Comparison of ENCODE assay signal across 16 cellular contexts in genomic region chr13:110944968-110945952, GRCh38. TPM values are rescaled to one million over a fixed set of nuclear protein-coding genes. Genes with fewer than 3 reads are reported as not detected.
DNase-seq lines count a peak whose midpoint lies in the region; ATAC-seq, FAIRE-seq and TF ChIP-seq lines count a peak whose summit lies in the region.
"Had no signal": no experiment of that assay in that cellular context is flagged by ENCODE, and none has a peak within 500 bp of the region (broad histone marks: within the 10 kb centered on the region; RNA-seq: fewer than 3 reads in every experiment).

No MANE protein-coding gene starts in this region.

- H3K9ac ChIP-seq in BLaER1, result no peak overlapping the region
- H3K9ac ChIP-seq: SK-N-SH had no signal

- no peaks in the 10 kb centered on the region for H3K36me3 Mint-ChIP-seq in activated T-helper 17 cell treated with anti-CD3 and anti-CD28 coated beads, Interleukin-2, amount 50 U/mL, for 72 hours (ENCODE audit: low read depth)
- H3K36me3 Mint-ChIP-seq: CD4-positive, CD25-positive, alpha-beta regulatory T cell had no signal

- DNase-seq in GM12892 (ENCODE audit: insufficient read length) (no peak), mesenteric fat pad (ENCODE audit: low spot score) (peak; percentile 43), putamen (ENCODE audit: low spot score) (no peak)
- DNase-seq: KG1, NCI-H1436 treated with DMSO at 0.1 percent for 48 hours, NCI-H2029 treated with DMSO at 0.1 percent for 48 hours had no signal

- H3K4me2 ChIP-seq in BLaER1, result peak overlapping the region; percentile 33
- H3K4me2 ChIP-seq: SK-N-SH had no signal

- no peaks in the 10 kb centered on the region for H3K27me3 ChIP-seq in BLaER1

- H3K4me3 ChIP-seq in BLaER1, result no peak overlapping the region

- ATAC-seq in activated T-helper 17 cell treated with anti-CD3 and anti-CD28 coated beads, Interleukin-2, amount 50 U/mL, for 72 hours (replicated peaks), result no peak
- ATAC-seq in GM18498 (IDR thresholded peaks at IDR 0.05; ENCODE audit: unreplicated experiment) (no peak), HG03097 (IDR thresholded peaks at IDR 0.05; ENCODE audit: low FRiP score, unreplicated experiment) (no peak)

- peak overlapping the region; percentile 20 for H3K27ac Mint-ChIP-seq in activated T-helper 17 cell treated with anti-CD3 and anti-CD28 coated beads, Interleukin-2, amount 50 U/mL, for 72 hours
- H3K27ac Mint-ChIP-seq: B cell; CD4-positive, CD25-positive, alpha-beta regulatory T cell had no signal

- H3K9me3 ChIP-seq in BLaER1, result peaks cover 12% of the 10 kb centered on the region
- H3K9me3 ChIP-seq: SK-N-SH had no signal

- no peak for TF ChIP-seq POLR2A in GM12892 (IDR thresholded peaks at IDR 0.05; ENCODE audit: low read depth, low read length)

- no peak overlapping the region for H3K27ac ChIP-seq in BLaER1
- H3K27ac ChIP-seq: RWPE1 had no signal

- no peaks in the 10 kb centered on the region for H4K20me1 ChIP-seq in BLaER1

- peak; percentile 17 for FAIRE-seq in GM12892 (lab: Jason Lieb, UNC)
- FAIRE-seq: A204.1, GM19239 had no signal

- peaks cover 4% of the 10 kb centered on the region for H3K27me3 Mint-ChIP-seq in activated T-helper 17 cell treated with anti-CD3 and anti-CD28 coated beads, Interleukin-2, amount 50 U/mL, for 72 hours
- H3K27me3 Mint-ChIP-seq: B cell; CD4-positive, CD25-positive, alpha-beta regulatory T cell had no signal

- no peaks in the 10 kb centered on the region for H3K36me3 ChIP-seq in BLaER1

- H3K4me1 Mint-ChIP-seq in activated T-helper 17 cell treated with anti-CD3 and anti-CD28 coated beads, Interleukin-2, amount 50 U/mL, for 72 hours, result peaks cover 23% of the 10 kb centered on the region

- H3K4me3 Mint-ChIP-seq in activated T-helper 17 cell treated with anti-CD3 and anti-CD28 coated beads, Interleukin-2, amount 50 U/mL, for 72 hours, result no peak overlapping the region
- H3K4me3 Mint-ChIP-seq: B cell; CD4-positive, CD25-positive, alpha-beta regulatory T cell had no signal

- H3K4me1 ChIP-seq in BLaER1, result peaks cover 45% of the 10 kb centered on the region

- peaks cover 5% of the 10 kb centered on the region for H3K9me3 Mint-ChIP-seq in activated T-helper 17 cell treated with anti-CD3 and anti-CD28 coated beads, Interleukin-2, amount 50 U/mL, for 72 hours
- H3K9me3 Mint-ChIP-seq: CD4-positive, CD25-positive, alpha-beta regulatory T cell had no signal

RNA-seq across cellular contexts. Expression of gene ANKRD10, which starts 30.4 kb away (rescaled TPM):
- polyA plus RNA-seq in GM12892 (2012; ENCODE audit: missing spikeins), result 115 TPM
- total RNA-seq in activated T-helper 17 cell treated with anti-CD3 and anti-CD28 coated beads, Interleukin-2, amount 50 U/mL, for 72 hours, result 100 to 1,000 TPM; 180 to 207 TPM
- total RNA-seq in mesenteric fat pad, result 115 TPM
